Comparison of ENCODE assay signal across 13 cellular contexts in genomic region chr1:54324750-54325704, GRCh38.
DNase-seq lines count a peak whose midpoint lies in the region; ATAC-seq and TF ChIP-seq lines count a peak whose summit lies in the region.
"Had no signal": no experiment of that assay in that cellular context is flagged by ENCODE, and none has a peak within 500 bp of the region (broad histone marks: within the 10 kb centered on the region; RNA-seq: fewer than 3 reads in every experiment).

No MANE protein-coding gene starts in this region.

- no peak for TF ChIP-seq CTCF in GM23338 (conservative IDR thresholded peaks at IDR 0.05; ENCODE audit: low read depth in 2 of 2)
- TF ChIP-seq CTCF in foreskin keratinocyte (conservative IDR thresholded peaks at IDR 0.05) = no peak

- H3K27me3 Mint-ChIP-seq in GM23338 (ENCODE audit: insufficient read depth, low read depth, poor library complexity) = peaks cover 7% of the 10 kb centered on the region
- H3K27me3 Mint-ChIP-seq: stimulated activated memory B cell treated with anti-CD40 and anti-IgM and Interleukin-4, amounts not matched to agents 10 μg/mL and 1 μg/mL and 100 μg/mL, for 72 hours had no signal

- H3K9me2 ChIP-seq in GM23338 (ENCODE audit: insufficient read depth) = no peaks in the 10 kb centered on the region

- H3F3A ChIP-seq in GM23338 (replicated peaks; ENCODE audit: low read depth) = peaks cover 16% of the 10 kb centered on the region; the same call in 1 of the 2 replicates

- peak overlapping the region; percentile 35; the same call in 1 of the 2 replicates for H3K9ac ChIP-seq in iPS-20b (ENCODE audit: low read depth, low read length)
- H3K9ac ChIP-seq: BLaER1 treated with 17β-estradiol and CSF1 and Interleukin-3, amounts not matched to agents 10 nM and 100 nM had no signal

- intact Hi-C loops in sciatic nerve (cut with DNase I) = no loop called here

- H3K4me2 ChIP-seq in GM23338 = peak overlapping the region; percentile 67

- H3K4me3 Mint-ChIP-seq in GM23338 = no peak overlapping the region; the same call in 2 of the 3 replicates
- H3K4me3 Mint-ChIP-seq: stimulated activated memory B cell treated with anti-CD40 and anti-IgM and Interleukin-4, amounts not matched to agents 10 μg/mL and 1 μg/mL and 100 μg/mL, for 72 hours had no signal

- H3K27me3 ChIP-seq in GM23338 (ENCODE audit: insufficient read depth) (no peaks in the 10 kb centered on the region), iPS-20b (ENCODE audit: insufficient read depth, low read length) (no peaks in the 10 kb centered on the region), foreskin keratinocyte (no peaks in the 10 kb centered on the region)
- H3K27me3 ChIP-seq: BLaER1 treated with 17β-estradiol and CSF1 and Interleukin-3, amounts not matched to agents 10 nM and 100 nM had no signal

- no peak for DNase-seq in GM23338 (ENCODE audit: low spot score)
- DNase-seq in cerebellar cortex (ENCODE audit: low spot score) = peak; percentile 55
- no peak for DNase-seq in sciatic nerve (ENCODE audit: low spot score)
- DNase-seq in NCI-H2227 (lab: John Stamatoyannopoulos, UW; ENCODE audit: unreplicated experiment) = no peak
- no peak for DNase-seq in foreskin keratinocyte
- DNase-seq in NCI-H1105 treated with DMSO at 0.1 percent for 48 hours (lab: John Stamatoyannopoulos, UW) = no peak
- no peak for DNase-seq in HUDEP-2 (lab: John Stamatoyannopoulos, UW; ENCODE audit: unreplicated experiment in 76 of 76)

- H3K27ac Mint-ChIP-seq in GM23338 = no peak overlapping the region; the same call in 1 of the 2 replicates
- H3K27ac Mint-ChIP-seq: activated T-helper 2 cell treated with anti-CD3 and anti-CD28 coated beads, Interferon-gamma antibody, Interleukin-2, Interleukin-4, amounts not matched to agents 10 μg/mL and 5 μg/mL and 100 μg/mL, durations not matched to agents 14 hours and 24 hours and 36 hours; stimulated activated memory B cell treated with anti-CD40 and anti-IgM and Interleukin-4, amounts not matched to agents 10 μg/mL and 1 μg/mL and 100 μg/mL, for 72 hours had no signal

- peaks cover 96% of the 10 kb centered on the region for H3K4me1 Mint-ChIP-seq in GM23338

- H4K20me1 ChIP-seq in GM23338 (replicated peaks; ENCODE audit: insufficient read depth) = peaks cover 50% of the 10 kb centered on the region

- H3K4me3 ChIP-seq in GM23338 = no peak overlapping the region
- no peak overlapping the region for H3K4me3 ChIP-seq in iPS-20b (ENCODE audit: low read length)
- H3K4me3 ChIP-seq: BLaER1 treated with 17β-estradiol and CSF1 and Interleukin-3, amounts not matched to agents 10 nM and 100 nM; skin epidermis had no signal

- H3K36me3 Mint-ChIP-seq in GM23338 (ENCODE audit: low read depth) = no peaks in the 10 kb centered on the region

- H3K79me2 ChIP-seq in GM23338 (replicated peaks; ENCODE audit: insufficient read depth) = peaks cover 100% of the 10 kb centered on the region

- no peaks in the 10 kb centered on the region for H3K9me3 Mint-ChIP-seq in GM23338
- H3K9me3 Mint-ChIP-seq: activated T-helper 2 cell treated with anti-CD3 and anti-CD28 coated beads, Interferon-gamma antibody, Interleukin-2, Interleukin-4, amounts not matched to agents 10 μg/mL and 5 μg/mL and 100 μg/mL, durations not matched to agents 14 hours and 24 hours and 36 hours; stimulated activated memory B cell treated with anti-CD40 and anti-IgM and Interleukin-4, amounts not matched to agents 10 μg/mL and 1 μg/mL and 100 μg/mL, for 72 hours had no signal

- no peaks in the 10 kb centered on the region; the same call in none of the 2 replicates for H3K36me3 ChIP-seq in GM23338 (ENCODE audit: insufficient read depth)
- 0 out of 2 replicates have a peak, but pooled peaks cover 3% of the 10 kb centered on the region for H3K36me3 ChIP-seq in iPS-20b (ENCODE audit: insufficient read depth, low read depth, low read length)

- no peak overlapping the region for H2AFZ ChIP-seq in GM23338

- ATAC-seq in GM23338 = no peak; the same call in 2 of the 3 replicates
- ATAC-seq in sciatic nerve = peak; percentile 54
- no peak for ATAC-seq in foreskin keratinocyte
- ATAC-seq: left lobe of liver; stimulated activated memory B cell treated with anti-CD40 and anti-IgM and Interleukin-4, amounts not matched to agents 10 μg/mL and 1 μg/mL and 100 μg/mL, for 72 hours had no signal

- H3K9me3 ChIP-seq in iPS-20b (ENCODE audit: insufficient read depth, low read depth, low read length) = no peaks in the 10 kb centered on the region
- H3K9me3 ChIP-seq: BLaER1 treated with 17β-estradiol and CSF1 and Interleukin-3, amounts not matched to agents 10 nM and 100 nM had no signal

- H3K27ac ChIP-seq in GM23338 (ENCODE audit: low read depth) = peak overlapping the region; percentile 81
- no peak overlapping the region for H3K27ac ChIP-seq in iPS-20b (ENCODE audit: low read length)
- no peak overlapping the region for H3K27ac ChIP-seq in foreskin keratinocyte
- H3K27ac ChIP-seq: BLaER1 treated with 17β-estradiol and CSF1 and Interleukin-3, amounts not matched to agents 10 nM and 100 nM had no signal

- peaks cover 81% of the 10 kb centered on the region for H3K4me1 ChIP-seq in GM23338 (ENCODE audit: insufficient read depth)
- H3K4me1 ChIP-seq in iPS-20b (ENCODE audit: insufficient read depth, low read length) = peaks cover 68% of the 10 kb centered on the region
- peaks cover 19% of the 10 kb centered on the region for H3K4me1 ChIP-seq in foreskin keratinocyte

TF ChIP-seq in GM23338, 12 proteins besides CTCF, POLR2A, EP300 and RAD21 (continues in another document):
- TF ChIP-seq POLR2AphosphoS5 (IDR thresholded peaks at IDR 0.05; ENCODE audit: low read depth) (no peak), ZNF114 (CRISPR knock-in tag; IDR thresholded peaks at IDR 0.05) (no peak), NANOG (IDR thresholded peaks at IDR 0.05; ENCODE audit: borderline replicate concordance) (no peak), STAT1 (IDR thresholded peaks at IDR 0.05; ENCODE audit: unreplicated experiment) (no peak), REST (IDR thresholded peaks at IDR 0.05; ENCODE audit: unreplicated experiment) (no peak), CREB1 (CRISPR knock-in tag; IDR thresholded peaks at IDR 0.05; ENCODE audit: low read depth) (no peak), EZH2 (IDR thresholded peaks at IDR 0.05; ENCODE audit: low read depth, unreplicated experiment) (no peak)
